In the genomic region with DNA sequence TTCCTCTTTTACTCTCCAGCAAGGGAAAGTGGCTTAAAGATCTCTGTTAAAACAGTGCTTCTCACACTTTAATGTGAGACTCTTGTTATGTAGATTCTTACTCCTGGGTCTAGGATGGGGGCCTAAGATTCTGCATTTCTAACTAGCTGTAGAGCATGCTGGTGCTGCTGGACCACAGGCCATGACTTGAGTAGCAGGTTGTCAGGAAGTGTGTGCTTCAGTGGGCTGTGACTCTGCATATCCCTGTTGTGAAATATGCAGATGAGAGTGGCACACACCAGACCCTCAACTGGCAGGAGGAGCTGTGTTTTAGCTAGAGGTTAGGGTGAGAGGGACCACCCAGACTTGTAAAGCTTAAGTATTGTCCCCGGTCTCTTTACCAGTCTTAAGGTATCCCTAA, we compare ENCODE assay signal across 12 cellular contexts.
DNase-seq lines count a peak whose midpoint lies in the region; TF ChIP-seq lines count a peak whose summit lies in the region.
"Had no signal": no experiment of that assay in that cellular context is flagged by ENCODE, and none has a peak within 500 bp of the region (broad histone marks: within the 10 kb centered on the region; RNA-seq: fewer than 3 reads in every experiment).

No MANE protein-coding gene starts in this region.

- TF ChIP-seq POLR2A in esophagus muscularis mucosa (IDR thresholded peaks at IDR 0.05; ENCODE audit: low read depth) (no peak), Peyer's patch (IDR thresholded peaks at IDR 0.05) (no peak)

- no peak for TF ChIP-seq EP300 in esophagus muscularis mucosa (IDR thresholded peaks at IDR 0.05)

- H3K9me2 ChIP-seq in OCI-LY7 (ENCODE audit: insufficient read depth, low read length): no peaks in the 10 kb centered on the region

- no peaks in the 10 kb centered on the region for H3K36me3 ChIP-seq in OCI-LY7 (ENCODE audit: insufficient read depth, low read length)
- H3K36me3 ChIP-seq in esophagus muscularis mucosa: no peaks in the 10 kb centered on the region
- no peaks in the 10 kb centered on the region for H3K36me3 ChIP-seq in skeletal muscle satellite cell (ENCODE audit: insufficient read depth, low read length)
- H3K36me3 ChIP-seq in Peyer's patch: no peaks in the 10 kb centered on the region
- H3K36me3 ChIP-seq in WERI-Rb-1: 0 out of 2 replicates have a peak, but pooled peaks cover 3% of the 10 kb centered on the region

- CTCF ChIA-PET in OCI-LY7 (lab: Charles Lee; ENCODE audit: unreplicated experiment): interaction anchor here (1.0 to 1.2 kb wide), 2 partner anchors 43 to 114 kb away, joined by 3 read pairs; no protein-coding TSS in a partner anchor

- peaks cover 41% of the 10 kb centered on the region; the same call in 1 of the 2 replicates for H3K79me2 ChIP-seq in OCI-LY7 (ENCODE audit: insufficient read depth, low read depth, low read length)

- H3K9me3 ChIP-seq in OCI-LY7 (ENCODE audit: low read length) (no peaks in the 10 kb centered on the region), esophagus muscularis mucosa (no peaks in the 10 kb centered on the region), skeletal muscle satellite cell (replicated peaks; ENCODE audit: low read length) (no peaks in the 10 kb centered on the region), Peyer's patch (no peaks in the 10 kb centered on the region), WERI-Rb-1 (ENCODE audit: severe bottlenecking) (no peaks in the 10 kb centered on the region)

- peak overlapping the region; percentile 22 for H3K9ac ChIP-seq in skeletal muscle satellite cell (ENCODE audit: low read depth, low read length)

- TF ChIP-seq CTCF in OCI-LY7 (conservative IDR thresholded peaks at IDR 0.05; ENCODE audit: low read length) (no peak), esophagus muscularis mucosa (IDR thresholded peaks at IDR 0.05) (no peak), Peyer's patch (IDR thresholded peaks at IDR 0.05) (no peak), WERI-Rb-1 (IDR thresholded peaks at IDR 0.05; ENCODE audit: low read depth, low read length) (no peak)

- H4K20me1 ChIP-seq in OCI-LY7 (ENCODE audit: insufficient read depth, low read length): no peaks in the 10 kb centered on the region

- intact Hi-C loops in OCI-LY7 (cut with micrococcal nuclease; ENCODE audit: unreplicated experiment) (loop anchor here (5.0 kb wide), 1 partner anchor 83 kb away; no protein-coding TSS in a partner anchor), esophagus muscularis mucosa (cut with DNase I) (no loop called here)

- POLR2A ChIA-PET in OCI-LY7 (lab: Charles Lee): interaction anchor here (0.5 to 1.9 kb wide), 5 partner anchors 12 to 374 kb away, joined by 3 to 7 read pairs (median 3); no protein-coding TSS in a partner anchor

- H2AFZ ChIP-seq in OCI-LY7 (ENCODE audit: low read length): peak overlapping the region; percentile 80; the same call in 1 of the 2 replicates

- H3K4me1 ChIP-seq in OCI-LY7 (ENCODE audit: insufficient read depth, low read length, poor library complexity, severe bottlenecking) (peaks cover 71% of the 10 kb centered on the region), esophagus muscularis mucosa (peaks cover 37 to 53% (median 42%) of the 10 kb centered on the region in 4 donors), skeletal muscle satellite cell (ENCODE audit: control insufficient read depth, insufficient read depth, low read length) (peaks cover 9% of the 10 kb centered on the region), Peyer's patch (peaks cover 0 to 7% (median 0%) of the 10 kb centered on the region in 4 donors)

- WGBS in esophagus muscularis mucosa: 69% methylated on average over 1 of the region's 1 CpG

- peak overlapping the region; percentile 65 for H3K4me3 ChIP-seq in OCI-LY7 (ENCODE audit: low read depth, low read length, poor library complexity, severe bottlenecking)
- H3K4me3 ChIP-seq in esophagus muscularis mucosa: peak overlapping the region in 2 of 4 donors; percentile 9 to 17
- peak overlapping the region; percentile 41 for H3K4me3 ChIP-seq in skeletal muscle satellite cell (ENCODE audit: low read length)
- H3K4me3 ChIP-seq in Peyer's patch: no peak overlapping the region
- H3K4me3 ChIP-seq in WERI-Rb-1 (ENCODE audit: low read depth, low read length): no peak overlapping the region
- H3K4me3 ChIP-seq: K562 had no signal

- peak overlapping the region; percentile 97 for H3K4me2 ChIP-seq in OCI-LY7 (ENCODE audit: low read length)
- H3K4me2 ChIP-seq in skeletal muscle satellite cell (ENCODE audit: low read length): peak overlapping the region; percentile 72

- H3K27ac ChIP-seq in OCI-LY7 (ENCODE audit: low read depth, low read length, poor library complexity, severe bottlenecking): peak overlapping the region; percentile 69
- peak overlapping the region in 2 of 4 donors; percentile 0 to 9 for H3K27ac ChIP-seq in esophagus muscularis mucosa (replicated peaks in 1 of 4)
- H3K27ac ChIP-seq in Peyer's patch: no peak overlapping the region
- H3K27ac ChIP-seq in WERI-Rb-1: no peak overlapping the region
- H3K27ac ChIP-seq: 22Rv1, VCaP had no signal

- BruUV-seq in OCI-LY7 (replicated peaks; lab: Mats Ljungman, UMichigan): no TSS peak

- DNase-seq in DMS53 (lab: John Stamatoyannopoulos, UW) (peak; percentile 0), DMS53 treated with DMSO at 0.1 percent for 48 hours (lab: John Stamatoyannopoulos, UW; ENCODE audit: unreplicated experiment) (no peak), OCI-LY7 (ENCODE audit: low spot score) (peak; percentile 81), esophagus muscularis mucosa (ENCODE audit: extremely low spot score) (peak; percentile 80), NCI-H524 (lab: John Stamatoyannopoulos, UW) (no peak), Peyer's patch (no peak), WERI-Rb-1 (no peak)
- DNase-seq: foreskin fibroblast had no signal

- H3K27me3 ChIP-seq in esophagus muscularis mucosa (no peaks in the 10 kb centered on the region), skeletal muscle satellite cell (ENCODE audit: control insufficient read depth, insufficient read depth, low read length) (no peaks in the 10 kb centered on the region), Peyer's patch (no peaks in the 10 kb centered on the region), WERI-Rb-1 (ENCODE audit: insufficient read depth, low read depth, severe bottlenecking) (no peaks in the 10 kb centered on the region)

Comparison
In these comparisons a context has a peak if more than half of its experiments do, and no peak if none do; other contexts are left out.
1. DNase-seq: peak in DMS53 (single experiment), OCI-LY7 (single experiment) and esophagus muscularis mucosa (single experiment); none in DMS53 treated with DMSO at 0.1 percent for 48 hours (single experiment), NCI-H524 (0 of 2), Peyer's patch (0 of 3) and WERI-Rb-1 (single experiment).
2. H3K4me3 ChIP-seq: peak in OCI-LY7 (single experiment) and skeletal muscle satellite cell (single experiment); none in Peyer's patch (0 of 4) and WERI-Rb-1 (single experiment).